In the genomic region with DNA sequence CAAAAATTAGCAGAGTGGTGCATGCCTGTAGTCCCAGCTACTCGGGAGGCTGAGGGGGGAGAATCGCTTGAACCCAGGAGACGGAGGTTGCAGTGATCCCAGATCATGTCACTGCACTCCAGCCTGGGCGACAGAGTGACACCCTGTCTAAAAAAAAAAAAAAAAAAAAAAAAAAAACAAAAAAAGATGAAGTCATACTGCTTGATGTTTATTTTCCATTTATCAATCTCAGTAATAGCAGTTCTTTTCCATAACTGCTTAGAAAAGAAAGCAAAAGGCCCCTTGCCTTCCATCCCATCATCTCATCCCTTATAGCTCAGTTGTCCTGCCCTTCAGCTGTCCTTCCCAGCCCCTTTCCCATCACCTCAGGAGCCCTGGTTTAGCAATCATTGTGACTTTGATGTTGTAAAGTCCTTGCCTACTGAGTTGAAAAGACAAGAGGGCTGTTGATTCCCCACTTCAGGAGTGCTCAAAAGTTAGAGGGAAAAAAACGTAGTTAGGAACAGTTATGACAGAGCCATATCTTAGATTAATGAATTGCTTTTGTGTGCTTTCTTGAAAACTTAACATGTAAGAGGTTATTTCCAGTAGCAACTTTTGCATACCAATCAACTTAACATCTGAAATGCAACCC, we compare ENCODE assay signal across 24 cellular contexts.
"Had no signal": no experiment of that assay in that cellular context is flagged by ENCODE, and none has a peak within 500 bp of the region (broad histone marks: within the 10 kb centered on the region; RNA-seq: fewer than 3 reads in every experiment).

No MANE protein-coding gene starts in this region.

- H3K27me3 ChIP-seq: heart right ventricle, hepatocyte, sigmoid colon, spleen, tibial nerve, vagina had no signal

- H3K9ac ChIP-seq: parathyroid adenoma had no signal

- H3K4me1 ChIP-seq: tibial nerve, vagina had no signal

- H3K27ac ChIP-seq: heart right ventricle, hepatocyte, parathyroid adenoma, sigmoid colon, spleen, tibial nerve, vagina had no signal

- H3K4me2 ChIP-seq: hepatocyte had no signal

- H2AFZ ChIP-seq: hepatocyte, parathyroid adenoma had no signal

- DNase-seq: heart right ventricle; islet precursor cell; left ventricle myocardium superior; midbrain; mucosa of descending colon; naive thymus-derived CD4-positive, alpha-beta T cell; nucleus accumbens; right cardiac atrium; sigmoid colon; small intestine; spleen; stimulated activated CD4-positive, alpha-beta T cell treated with anti-CD3 and anti-CD28 coated beads, Interleukin-4, amount 100 ng/mL, for 24 hours; stimulated activated naive CD4-positive, alpha-beta T cell treated with Interleukin-2 at 50 U/mL for 16 hours; stimulated activated naive CD8-positive, alpha-beta T cell treated with anti-CD3 and anti-CD28 coated beads, Interleukin-15, amount 100 ng/mL, for 72 hours; substantia nigra had no signal

- H3K36me3 ChIP-seq: heart right ventricle, sigmoid colon, spleen, tibial nerve, vagina had no signal

- ATAC-seq: heart right ventricle; left ventricle myocardium superior; mucosa of descending colon; naive thymus-derived CD4-positive, alpha-beta T cell; right cardiac atrium; stimulated activated effector memory CD8-positive, alpha-beta T cell treated with anti-CD3 and anti-CD28 coated beads, Interleukin-12 subunit alpha, Interleukin-12 subunit beta, amount 100 ng/mL, for 72 hours; stimulated activated naive CD8-positive, alpha-beta T cell treated with anti-CD3 and anti-CD28 coated beads, Interleukin-15, amount 100 ng/mL, for 72 hours had no signal

- H3K27me3 Mint-ChIP-seq: stimulated activated naive CD8-positive, alpha-beta T cell treated with anti-CD3 and anti-CD28 coated beads, Interleukin-15, amount 100 ng/mL, for 72 hours had no signal

- H3K36me3 Mint-ChIP-seq: naive thymus-derived CD4-positive, alpha-beta T cell; stimulated activated effector memory CD8-positive, alpha-beta T cell treated with anti-CD3 and anti-CD28 coated beads, Interleukin-12 subunit alpha, Interleukin-12 subunit beta, amount 100 ng/mL, for 72 hours; type B pancreatic cell had no signal

- H3K9me3 ChIP-seq: heart right ventricle, mucosa of descending colon, sigmoid colon, spleen, tibial nerve, vagina had no signal

- H3K4me3 Mint-ChIP-seq: naive thymus-derived CD4-positive, alpha-beta T cell; nephron; neural crest cell; stimulated activated effector memory CD8-positive, alpha-beta T cell treated with anti-CD3 and anti-CD28 coated beads, Interleukin-12 subunit alpha, Interleukin-12 subunit beta, amount 100 ng/mL, for 72 hours; stimulated activated naive CD8-positive, alpha-beta T cell treated with anti-CD3 and anti-CD28 coated beads, Interleukin-15, amount 100 ng/mL, for 72 hours; type B pancreatic cell had no signal

- H3K79me2 ChIP-seq: hepatocyte, parathyroid adenoma had no signal

- H3K4me1 Mint-ChIP-seq: naive thymus-derived CD4-positive, alpha-beta T cell; nephron; neural crest cell; stimulated activated effector memory CD8-positive, alpha-beta T cell treated with anti-CD3 and anti-CD28 coated beads, Interleukin-12 subunit alpha, Interleukin-12 subunit beta, amount 100 ng/mL, for 72 hours; stimulated activated naive CD8-positive, alpha-beta T cell treated with anti-CD3 and anti-CD28 coated beads, Interleukin-15, amount 100 ng/mL, for 72 hours had no signal

- H3K4me3 ChIP-seq: heart right ventricle, hepatocyte, lung, mucosa of descending colon, sigmoid colon, spleen, tibial nerve, vagina had no signal

- H3K9me3 Mint-ChIP-seq: nephron, neural crest cell had no signal

- H3K27ac Mint-ChIP-seq: naive thymus-derived CD4-positive, alpha-beta T cell; nephron; stimulated activated effector memory CD8-positive, alpha-beta T cell treated with anti-CD3 and anti-CD28 coated beads, Interleukin-12 subunit alpha, Interleukin-12 subunit beta, amount 100 ng/mL, for 72 hours; stimulated activated naive CD8-positive, alpha-beta T cell treated with anti-CD3 and anti-CD28 coated beads, Interleukin-15, amount 100 ng/mL, for 72 hours; type B pancreatic cell had no signal
